14 cellular contexts compared by ENCODE assay signal in the genomic region with DNA sequence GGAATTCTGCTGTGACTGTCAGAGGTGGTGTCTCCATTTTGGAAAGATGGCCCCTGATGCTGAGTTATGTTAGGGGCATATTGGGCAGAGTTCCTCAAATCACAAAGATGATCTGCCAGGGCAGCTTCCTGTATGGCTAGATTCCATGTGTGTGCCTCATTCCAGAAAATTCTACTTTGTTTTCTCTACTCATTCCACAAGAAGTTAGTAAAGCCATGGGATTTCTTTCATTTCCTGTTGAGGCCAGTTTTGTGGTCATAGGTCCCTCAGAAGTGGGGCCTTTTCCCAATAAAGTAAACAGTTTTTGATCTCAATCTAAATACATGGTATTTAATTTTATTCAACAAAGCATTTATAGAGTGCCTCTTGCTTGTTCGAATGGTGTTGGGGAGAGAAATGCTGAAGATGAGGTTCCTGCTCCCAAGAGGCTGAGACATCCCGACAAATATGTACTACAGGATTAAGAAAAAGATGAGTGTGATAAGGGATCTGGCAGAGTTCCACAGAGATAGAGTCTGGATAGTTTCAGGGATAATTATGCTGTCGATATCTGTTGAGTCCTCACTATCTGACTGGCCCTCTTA. TPM values are rescaled to one million over a fixed set of nuclear protein-coding genes. Genes with fewer than 3 reads are reported as not detected.
DNase-seq lines count a peak whose midpoint lies in the region; ATAC-seq, FAIRE-seq and TF ChIP-seq lines count a peak whose summit lies in the region.
"Had no signal": no experiment of that assay in that cellular context is flagged by ENCODE, and none has a peak within 500 bp of the region (broad histone marks: within the 10 kb centered on the region; RNA-seq: fewer than 3 reads in every experiment).

No MANE protein-coding gene starts in this region.

- no peak for TF ChIP-seq CTCF in foreskin keratinocyte (conservative IDR thresholded peaks at IDR 0.05)
- TF ChIP-seq CTCF in thyroid gland (IDR thresholded peaks at IDR 0.05): no peak
- TF ChIP-seq CTCF in WERI-Rb-1 (IDR thresholded peaks at IDR 0.05; ENCODE audit: low read depth, low read length): no peak

- H3K9me3 ChIP-seq in thyroid gland (no peaks in the 10 kb centered on the region), WERI-Rb-1 (ENCODE audit: severe bottlenecking) (no peaks in the 10 kb centered on the region), T-helper 17 cell (ENCODE audit: control insufficient read depth, low read length, poor library complexity, severe bottlenecking) (no peaks in the 10 kb centered on the region)
- H3K9me3 ChIP-seq: testis had no signal

- H3K27me3 ChIP-seq in foreskin keratinocyte (no peaks in the 10 kb centered on the region), thyroid gland (no peaks in the 10 kb centered on the region), WERI-Rb-1 (ENCODE audit: insufficient read depth, low read depth, severe bottlenecking) (no peaks in the 10 kb centered on the region)
- H3K27me3 ChIP-seq: testis had no signal

- ATAC-seq in foreskin keratinocyte: no peak
- no peak for ATAC-seq in HG03196 (IDR thresholded peaks at IDR 0.05; ENCODE audit: unreplicated experiment)
- no peak for ATAC-seq in T-helper 17 cell
- ATAC-seq: activated naive CD4-positive, alpha-beta T cell treated with anti-CD3 and anti-CD28 coated beads, Interleukin-2, amount 50 U/mL, for 72 hours; left ventricle myocardium superior had no signal

- H3K4me3 ChIP-seq in thyroid gland (replicated peaks in 1 of 3): no peak overlapping the region
- H3K4me3 ChIP-seq in WERI-Rb-1 (ENCODE audit: low read depth, low read length): no peak overlapping the region
- H3K4me3 ChIP-seq: testis had no signal

- peak; percentile 51 for DNase-seq in H54 (ENCODE audit: insufficient read length, low spot score)
- peak; percentile 43 for DNase-seq in amniotic stem cell (lab: John Stamatoyannopoulos, UW)
- peak; percentile 69 to 80 for DNase-seq in foreskin keratinocyte
- no peak for DNase-seq in thyroid gland
- DNase-seq in islet precursor cell: no peak
- DNase-seq in WERI-Rb-1: no peak
- no peak for DNase-seq in T-helper 17 cell
- DNase-seq: activated CD4-positive, alpha-beta memory T cell treated with anti-CD3 and anti-CD28 coated beads, Interleukin-2, amount 10 ng/mL, durations not matched to agents 7 days and 5 days; DMS 273 treated with DMSO at 0.1 percent for 48 hours; left ventricle myocardium superior; NCI-H524 treated with DMSO at 0.1 percent for 48 hours; testis had no signal

- TF ChIP-seq POLR2A in H54 (IDR thresholded peaks at IDR 0.05; ENCODE audit: low read depth, low read length) (no peak), thyroid gland (IDR thresholded peaks at IDR 0.05) (no peak)

- no peaks in the 10 kb centered on the region for H3K36me3 ChIP-seq in thyroid gland
- no peaks in the 10 kb centered on the region for H3K36me3 ChIP-seq in WERI-Rb-1

- no peak overlapping the region for H3K27ac Mint-ChIP-seq in T-helper 17 cell
- H3K27ac Mint-ChIP-seq: activated CD4-positive, alpha-beta memory T cell treated with anti-CD3 and anti-CD28 coated beads, Interleukin-2, amount 10 ng/mL, durations not matched to agents 7 days and 5 days; activated naive CD4-positive, alpha-beta T cell treated with anti-CD3 and anti-CD28 coated beads, Interleukin-2, amount 50 U/mL, for 72 hours had no signal

- no peak overlapping the region for H3K4me3 Mint-ChIP-seq in T-helper 17 cell
- H3K4me3 Mint-ChIP-seq: activated CD4-positive, alpha-beta memory T cell treated with anti-CD3 and anti-CD28 coated beads, Interleukin-2, amount 10 ng/mL, durations not matched to agents 7 days and 5 days had no signal

- H3K4me1 ChIP-seq in foreskin keratinocyte (peaks cover 29% of the 10 kb centered on the region), thyroid gland (peaks cover 11 to 33% of the 10 kb centered on the region in 2 donors)

- FAIRE-seq in H54 (lab: Jason Lieb, UNC): no peak

- peaks cover 3% of the 10 kb centered on the region for H3K36me3 Mint-ChIP-seq in T-helper 17 cell (ENCODE audit: low read depth)
- H3K36me3 Mint-ChIP-seq: activated naive CD4-positive, alpha-beta T cell treated with anti-CD3 and anti-CD28 coated beads, Interleukin-2, amount 50 U/mL, for 72 hours had no signal

- intact Hi-C loops in thyroid gland (cut with DNase I): loop anchor here (5.0 kb wide), 1 partner anchor 173 kb away; no protein-coding TSS in a partner anchor

- H3K27ac ChIP-seq in foreskin keratinocyte: no peak overlapping the region
- peak overlapping the region in 2 of 3 donors; percentile 31 to 56 for H3K27ac ChIP-seq in thyroid gland
- H3K27ac ChIP-seq in WERI-Rb-1: no peak overlapping the region
- H3K27ac ChIP-seq: testis had no signal

- 60 to 73% methylated on average over 3 of the region's 3 CpGs for WGBS in thyroid gland, 2 donors

- peaks cover 3% of the 10 kb centered on the region for H3K4me1 Mint-ChIP-seq in T-helper 17 cell

- no peaks in the 10 kb centered on the region for H3K27me3 Mint-ChIP-seq in T-helper 17 cell
- H3K27me3 Mint-ChIP-seq: activated CD4-positive, alpha-beta memory T cell treated with anti-CD3 and anti-CD28 coated beads, Interleukin-2, amount 10 ng/mL, durations not matched to agents 7 days and 5 days had no signal

RNA-seq across cellular contexts. Expression of a gene that starts 33.0 kb away (rescaled TPM):
- total RNA-seq in foreskin keratinocyte: 3.0 and 3.5 TPM in 2 replicates
- polyA plus RNA-seq in foreskin keratinocyte: 0.97 and 1.4 TPM in 2 replicates
- total RNA-seq in thyroid gland: 10 to 100 TPM; 17.9 to 33.2 (median 29.7) TPM
- 1 to 10 TPM; 1.6 to 1.8 TPM for total RNA-seq in T-helper 17 cell

RNA-seq across cellular contexts. Expression of a gene that starts 52.2 kb away (rescaled TPM):
- total RNA-seq in foreskin keratinocyte (not detected in 2 replicates), thyroid gland (10 to 100 TPM; 19.9 to 47.3 (median 30.1) TPM), T-helper 17 cell (1 to 10 TPM in 1 of 2 donors, under 1 TPM in 1; 0.65 to 1.2 TPM)
- not detected in 2 replicates for polyA plus RNA-seq in foreskin keratinocyte

Comparison
In these comparisons a context has a peak if more than half of its experiments do, and no peak if none do; other contexts are left out.
1. DNase-seq: peak in H54 (single experiment), amniotic stem cell (single experiment) and foreskin keratinocyte (2 of 2); none in thyroid gland (0 of 2), islet precursor cell (single experiment), WERI-Rb-1 (single experiment) and T-helper 17 cell (0 of 3).
2. H3K27ac ChIP-seq: peak in thyroid gland (2 of 3); none in foreskin keratinocyte (single experiment) and WERI-Rb-1 (single experiment).
3. RNA of a gene that starts 52.2 kb away (total RNA-seq): 19.9 to 47.3 TPM in thyroid gland; 0.65 to 1.2 TPM in T-helper 17 cell and not detected in foreskin keratinocyte; every median in the first group is over 4 times any median in the second.